ENCODE assay signal across 18 cellular contexts in the genomic region with DNA sequence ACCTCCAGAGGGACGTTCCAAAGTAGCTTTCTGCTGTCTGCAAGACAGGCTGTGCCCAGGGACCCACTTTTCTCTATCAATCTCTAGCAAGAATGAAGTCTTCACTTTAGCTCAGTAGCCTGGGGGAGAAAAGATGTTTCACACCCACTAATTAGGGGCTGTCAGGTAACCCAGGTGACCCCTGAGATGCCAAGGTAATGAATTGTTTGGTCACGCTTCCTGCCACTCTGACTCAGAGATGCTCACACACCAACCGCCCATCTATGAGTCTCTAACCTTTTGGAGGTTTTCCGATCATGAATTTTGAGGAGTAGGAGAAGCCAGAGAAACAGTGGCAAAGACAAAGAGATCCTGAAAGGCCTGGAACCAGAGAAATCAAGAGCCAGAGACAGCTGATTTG.
A peak's percentile ranks its signal among the peaks of the same experiment; 100 is the strongest.
DNase-seq lines count a peak whose midpoint lies in the region; ATAC-seq, FAIRE-seq and TF ChIP-seq lines count a peak whose summit lies in the region.
"Had no signal": no experiment of that assay in that cellular context is flagged by ENCODE, and none has a peak within 500 bp of the region (broad histone marks: within the 10 kb centered on the region; RNA-seq: fewer than 3 reads in every experiment).

No MANE protein-coding gene starts in this region.

- no peak for TF ChIP-seq POLR2A in H54 (IDR thresholded peaks at IDR 0.05; ENCODE audit: low read depth, low read length)

- no peaks in the 10 kb centered on the region for H3K9me3 ChIP-seq in PC-3 (ENCODE audit: low read length)

- DNase-seq in H54 (ENCODE audit: insufficient read length, low spot score) (no peak), PC-3 (peak; percentile 98), coronary artery (ENCODE audit: low spot score) (no peak), renal cortical epithelial cell (ENCODE audit: low read depth) (peak; percentile 93), DMS79 treated with DMSO at 0.1 percent for 48 hours (lab: John Stamatoyannopoulos, UW) (no peak)
- DNase-seq in activated CD8-positive, alpha-beta memory T cell treated with anti-CD3 and anti-CD28 coated beads, Interleukin-2, amount 10 ng/mL, durations not matched to agents 7 days and 5 days: no peak
- DNase-seq in activated CD4-positive, CD25-positive, alpha-beta regulatory T cell (lab: John Stamatoyannopoulos, UW): no peak
- DNase-seq: activated CD4-positive, CD25-positive, alpha-beta regulatory T cell treated with anti-CD3 and anti-CD28 coated beads, Interleukin-2, amount 50 U/mL, for 72 hours; activated CD8-positive, alpha-beta memory T cell treated with anti-CD3 and anti-CD28 coated beads, Interleukin-2, amount 50 U/mL, for 4 hours; activated naive CD4-positive, alpha-beta T cell treated with anti-CD3 and anti-CD28 coated beads for 36 hours; effector CD4-positive, alpha-beta T cell; natural killer cell had no signal

- POLR2A ChIA-PET in PC-3 (lab: Charles Lee; ENCODE audit: unreplicated experiment): interaction anchor here (0.6 kb wide), 1 partner anchor 124 kb away, joined by 5 read pairs; no protein-coding TSS in a partner anchor

- ATAC-seq in PC-3 (peak; percentile 82), GM21528 (IDR thresholded peaks at IDR 0.05; ENCODE audit: low FRiP score, unreplicated experiment) (no peak)
- no peak for ATAC-seq in activated CD8-positive, alpha-beta memory T cell treated with anti-CD3 and anti-CD28 coated beads, Interleukin-2, amount 10 ng/mL, durations not matched to agents 7 days and 5 days
- ATAC-seq: natural killer cell had no signal

- intact Hi-C loops in PC-3 (cut with micrococcal nuclease): loop anchor here (2.0 to 5.0 kb wide), 2 partner anchors 22 to 76 kb away; no protein-coding TSS in a partner anchor

- H3K27me3 Mint-ChIP-seq in activated CD8-positive, alpha-beta memory T cell treated with anti-CD3 and anti-CD28 coated beads, Interleukin-2, amount 10 ng/mL, durations not matched to agents 7 days and 5 days: no peaks in the 10 kb centered on the region
- H3K27me3 Mint-ChIP-seq: progenitor cell of endocrine pancreas had no signal

- peak overlapping the region; percentile 72 for H3K4me2 ChIP-seq in PC-3 (ENCODE audit: low read length)

- peaks cover 54% of the 10 kb centered on the region for H3K4me1 ChIP-seq in PC-3 (ENCODE audit: insufficient read depth, low read length)

- H3K79me2 ChIP-seq in PC-3 (ENCODE audit: low read length): no peaks in the 10 kb centered on the region

- H3K9me2 ChIP-seq in PC-3 (replicated peaks; ENCODE audit: low read length): no peaks in the 10 kb centered on the region

- H3K4me3 ChIP-seq in PC-3 (ENCODE audit: low read length) (peak overlapping the region; percentile 20; the same call in 1 of the 2 replicates), coronary artery (peak overlapping the region; percentile 27)
- H3K4me3 ChIP-seq: lung had no signal

- CTCF ChIA-PET in PC-3 (lab: Charles Lee): no interaction called here
- CTCF ChIA-PET in activated CD8-positive, alpha-beta memory T cell treated with anti-CD3 and anti-CD28 coated beads, Interleukin-2, amount 10 ng/mL, durations not matched to agents 7 days and 5 days (lab: Charles Lee): no interaction called here

- no peaks in the 10 kb centered on the region for H4K20me1 ChIP-seq in PC-3 (ENCODE audit: low read length)

- no peaks in the 10 kb centered on the region for H3F3A ChIP-seq in PC-3 (ENCODE audit: low read length, unreplicated experiment)

- H3K9me3 Mint-ChIP-seq in activated CD8-positive, alpha-beta memory T cell treated with anti-CD3 and anti-CD28 coated beads, Interleukin-2, amount 10 ng/mL, durations not matched to agents 7 days and 5 days (ENCODE audit: low read depth): peaks cover 6% of the 10 kb centered on the region

- H3K4me1 Mint-ChIP-seq in activated CD8-positive, alpha-beta memory T cell treated with anti-CD3 and anti-CD28 coated beads, Interleukin-2, amount 10 ng/mL, durations not matched to agents 7 days and 5 days: no peaks in the 10 kb centered on the region
- H3K4me1 Mint-ChIP-seq: natural killer cell had no signal

- FAIRE-seq in H54 (lab: Jason Lieb, UNC): peak; percentile 98
- FAIRE-seq: D721Med, GM18507 had no signal

- no peaks in the 10 kb centered on the region for H3K27me3 ChIP-seq in PC-3 (ENCODE audit: low read length)

- peak overlapping the region; percentile 35 for H3K9ac ChIP-seq in PC-3 (ENCODE audit: low read length)

- no TSS peak for BruUV-seq in PC-3 (replicated peaks; lab: Mats Ljungman, UMichigan)

- H3K36me3 ChIP-seq in PC-3 (ENCODE audit: low read depth, low read length): no peaks in the 10 kb centered on the region

- no peak overlapping the region for H3K27ac Mint-ChIP-seq in activated CD8-positive, alpha-beta memory T cell treated with anti-CD3 and anti-CD28 coated beads, Interleukin-2, amount 10 ng/mL, durations not matched to agents 7 days and 5 days
- H3K27ac Mint-ChIP-seq: activated naive CD4-positive, alpha-beta T cell treated with anti-CD3 and anti-CD28 coated beads for 36 hours; natural killer cell; progenitor cell of endocrine pancreas had no signal

- H3K4me3 Mint-ChIP-seq in activated CD8-positive, alpha-beta memory T cell treated with anti-CD3 and anti-CD28 coated beads, Interleukin-2, amount 10 ng/mL, durations not matched to agents 7 days and 5 days: no peak overlapping the region
- H3K4me3 Mint-ChIP-seq: activated naive CD4-positive, alpha-beta T cell treated with anti-CD3 and anti-CD28 coated beads for 36 hours; brain; natural killer cell had no signal

- no peak for TF ChIP-seq CTCF in PC-3 (conservative IDR thresholded peaks at IDR 0.05; ENCODE audit: low read depth, low read length)
- no peak for TF ChIP-seq CTCF in coronary artery (IDR thresholded peaks at IDR 0.05)

- no peaks in the 10 kb centered on the region for H3K36me3 Mint-ChIP-seq in activated CD8-positive, alpha-beta memory T cell treated with anti-CD3 and anti-CD28 coated beads, Interleukin-2, amount 10 ng/mL, durations not matched to agents 7 days and 5 days
- H3K36me3 Mint-ChIP-seq: brain had no signal

- H2AFZ ChIP-seq in PC-3 (ENCODE audit: low read length): peak overlapping the region; percentile 36

- peak overlapping the region; percentile 80 for H3K27ac ChIP-seq in PC-3 (ENCODE audit: low read length)
- peak overlapping the region in 1 of 2 donors; percentile 24 for H3K27ac ChIP-seq in coronary artery

Comparison
In these comparisons a context has a peak if more than half of its experiments do, and no peak if none do; other contexts are left out.
1. DNase-seq: peak in PC-3 (single experiment) and renal cortical epithelial cell (single experiment); none in H54 (single experiment), coronary artery (single experiment), activated CD8-positive, alpha-beta memory T cell treated with anti-CD3 and anti-CD28 coated beads, Interleukin-2, amount 10 ng/mL, durations not matched to agents 7 days and 5 days (single experiment), DMS79 treated with DMSO at 0.1 percent for 48 hours (single experiment) and activated CD4-positive, CD25-positive, alpha-beta regulatory T cell (0 of 4).